1 cellular context compared by ENCODE assay signal in the genomic region with DNA sequence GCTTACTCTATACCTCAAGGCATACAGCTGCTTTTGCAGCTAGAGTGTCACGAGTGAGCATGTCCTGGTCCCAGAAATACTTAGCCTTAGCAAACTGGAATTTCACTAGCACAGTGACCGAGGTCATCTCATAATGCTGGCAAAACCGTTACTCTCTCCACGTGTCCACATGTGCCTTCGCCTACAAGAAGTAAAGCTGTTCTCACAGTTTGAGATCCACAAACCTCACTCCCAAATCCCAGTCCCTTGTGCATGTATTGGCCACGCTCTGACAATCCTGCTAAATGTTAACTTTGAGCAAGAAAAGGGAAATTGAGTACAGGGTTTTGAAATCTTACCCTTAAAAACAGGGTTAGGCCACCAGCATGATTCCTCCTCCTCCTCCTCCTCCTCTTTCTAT.
TF ChIP-seq lines count a peak whose summit lies in the region.

No MANE protein-coding gene starts in this region.

TF ChIP-seq in GM23338, 12 proteins besides CTCF, POLR2A, EP300 and RAD21 (continued from another document):
- no peak for TF ChIP-seq ZNF462 (CRISPR knock-in tag; IDR thresholded peaks at IDR 0.05)
- TF ChIP-seq ZNF331 (CRISPR knock-in tag; IDR thresholded peaks at IDR 0.05; ENCODE audit: low read depth): no peak
- no peak for TF ChIP-seq ETS1 (IDR thresholded peaks at IDR 0.05)
- TF ChIP-seq EZH2phosphoT487 (IDR thresholded peaks at IDR 0.05; ENCODE audit: unreplicated experiment): no peak
